In genomic region chr12:39440101-39440500, GRCh38 we compare ENCODE assay signal across 18 cellular contexts. TPM values are rescaled to one million over a fixed set of nuclear protein-coding genes. Genes with fewer than 3 reads are reported as not detected.
DNase-seq lines count a peak whose midpoint lies in the region; ATAC-seq and TF ChIP-seq lines count a peak whose summit lies in the region.
"Had no signal": no experiment of that assay in that cellular context is flagged by ENCODE, and none has a peak within 500 bp of the region (broad histone marks: within the 10 kb centered on the region; RNA-seq: fewer than 3 reads in every experiment).

No MANE protein-coding gene starts in this region.

- DNase-seq in mammary epithelial cell: no peak
- DNase-seq in breast epithelium (ENCODE audit: low spot score in 2 of 2): no peak
- no peak for DNase-seq in epithelial cell of proximal tubule (ENCODE audit: low read depth)
- DNase-seq in psoas muscle: no peak
- no peak for DNase-seq in cortex of kidney (lab: John Stamatoyannopoulos, UW)
- DNase-seq in SKM-1 (lab: John Stamatoyannopoulos, UW; ENCODE audit: unreplicated experiment): no peak
- no peak for DNase-seq in left lobe of liver (ENCODE audit: low spot score)
- DNase-seq: activated CD4-positive, alpha-beta T cell treated with anti-CD3 and anti-CD28 coated beads, Interleukin-2, amount 50 U/mL, for 48 hours; activated CD4-positive, CD25-positive, alpha-beta regulatory T cell; activated gamma-delta T cell; COR-L47; H7; NCI-H1417; NCI-H510A treated with DMSO at 0.1 percent for 48 hours; T1000 had no signal

- no peaks in the 10 kb centered on the region for H3K27me3 ChIP-seq in mammary epithelial cell (ENCODE audit: insufficient read depth, low read length)
- no peaks in the 10 kb centered on the region for H3K27me3 ChIP-seq in breast epithelium
- H3K27me3 ChIP-seq in OCI-LY1 (ENCODE audit: insufficient read depth, low read length): no peaks in the 10 kb centered on the region
- no peaks in the 10 kb centered on the region for H3K27me3 ChIP-seq in psoas muscle (ENCODE audit: insufficient read depth in 3 of 3, low read length in 2 of 3)

- no peaks in the 10 kb centered on the region for H3F3A ChIP-seq in OCI-LY1 (ENCODE audit: insufficient read depth, low read length)

- no peak for ATAC-seq in psoas muscle
- ATAC-seq in left lobe of liver: no peak
- ATAC-seq: sciatic nerve had no signal

- intact Hi-C loops in mammary epithelial cell (cut with micrococcal nuclease): loop anchor here (5.0 to 10.0 kb wide), 2 partner anchors 123 to 255 kb away; no protein-coding TSS in a partner anchor
- intact Hi-C loops in breast epithelium (cut with DNase I; ENCODE audit: low total_unique reads): no loop called here
- intact Hi-C loops in psoas muscle (cut with DNase I): no loop called here

- in situ Hi-C loops in mammary epithelial cell (cut with MboI; ENCODE audit: low sequenced_read_pairs in 2 of 2): no loop called here

- WGBS in mammary epithelial cell (ENCODE audit: low coverage, missing lambda C conversion rate): 100% methylated on average over 1 of the region's 1 CpG
- WGBS in psoas muscle, 3 donors: 94 to 100% (median 95%) methylated on average over 1 of the region's 1 CpG

- H3K79me2 ChIP-seq in mammary epithelial cell (ENCODE audit: insufficient read depth, low read length) (peaks cover 70% of the 10 kb centered on the region), OCI-LY1 (ENCODE audit: insufficient read depth, low read length) (peaks cover 53% of the 10 kb centered on the region)

- H3K9me3 ChIP-seq in mammary epithelial cell (replicated peaks; ENCODE audit: insufficient read depth, low read length) (no peaks in the 10 kb centered on the region), breast epithelium (no peaks in the 10 kb centered on the region), OCI-LY1 (ENCODE audit: low read length) (no peaks in the 10 kb centered on the region), psoas muscle (no peaks in the 10 kb centered on the region)

- H3K4me2 ChIP-seq in mammary epithelial cell (ENCODE audit: insufficient read depth, low read depth, low read length): peak overlapping the region; percentile 98
- H3K4me2 ChIP-seq in OCI-LY1 (ENCODE audit: low read length): peak overlapping the region; percentile 86

- H4K20me1 ChIP-seq in mammary epithelial cell (ENCODE audit: insufficient read depth, low read length) (no peaks in the 10 kb centered on the region), OCI-LY1 (ENCODE audit: insufficient read depth, low read length) (no peaks in the 10 kb centered on the region)

- H3K9ac ChIP-seq in mammary epithelial cell (ENCODE audit: insufficient read depth, low read length) (no peak overlapping the region), OCI-LY1 (ENCODE audit: low read length) (no peak overlapping the region)

- TF ChIP-seq CTCF in mammary epithelial cell (conservative IDR thresholded peaks at IDR 0.05 in 1 of 2, IDR thresholded peaks at IDR 0.05 in 1 of 2; ENCODE audit: extremely low read depth in 1 of 2, insufficient read depth in 1 of 2, low read depth in 1 of 2, low read length in 2 of 2): no peak
- no peak for TF ChIP-seq CTCF in breast epithelium (IDR thresholded peaks at IDR 0.05)
- TF ChIP-seq CTCF in OCI-LY1 (IDR thresholded peaks at IDR 0.05; ENCODE audit: low read length): no peak
- TF ChIP-seq CTCF in epithelial cell of proximal tubule (conservative IDR thresholded peaks at IDR 0.05; ENCODE audit: low read depth, low read length): no peak
- no peak for TF ChIP-seq CTCF in psoas muscle (IDR thresholded peaks at IDR 0.05)

- H3K4me1 ChIP-seq in mammary epithelial cell (ENCODE audit: insufficient read depth, low read length): peaks cover 19% of the 10 kb centered on the region
- no peaks in the 10 kb centered on the region for H3K4me1 ChIP-seq in breast epithelium
- H3K4me1 ChIP-seq in OCI-LY1 (ENCODE audit: insufficient read depth, low read length, severe bottlenecking): peaks cover 40% of the 10 kb centered on the region
- H3K4me1 ChIP-seq in psoas muscle: peaks cover 28% of the 10 kb centered on the region

- BruUV-seq in mammary epithelial cell (replicated peaks; lab: Mats Ljungman, UMichigan): no TSS peak

- no peak overlapping the region for H2AFZ ChIP-seq in mammary epithelial cell (ENCODE audit: low read depth, low read length)
- no peak overlapping the region for H2AFZ ChIP-seq in OCI-LY1 (ENCODE audit: low read length)

- no peak for TF ChIP-seq POLR2A in breast epithelium (IDR thresholded peaks at IDR 0.05)

- CTCF ChIA-PET in mammary epithelial cell (lab: Charles Lee; ENCODE audit: low non-redundant PET): no interaction called here

- H3K27ac ChIP-seq in mammary epithelial cell (ENCODE audit: insufficient read depth, low read depth, low read length): no peak overlapping the region
- H3K27ac ChIP-seq in breast epithelium: no peak overlapping the region
- no peak overlapping the region for H3K27ac ChIP-seq in OCI-LY1 (ENCODE audit: low read depth, low read length, poor library complexity, severe bottlenecking)
- peak overlapping the region; percentile 91 for H3K27ac ChIP-seq in psoas muscle

- H3K9me2 ChIP-seq in OCI-LY1 (ENCODE audit: low read depth, low read length): no peaks in the 10 kb centered on the region

- H3K4me3 ChIP-seq in mammary epithelial cell (replicated peaks in 1 of 3; ENCODE audit: insufficient read depth in 1 of 3, low read depth in 2 of 3, low read length in 3 of 3) (no peak overlapping the region), breast epithelium (no peak overlapping the region), OCI-LY1 (ENCODE audit: low read depth, low read length, poor library complexity, severe bottlenecking) (peak overlapping the region; percentile 76), epithelial cell of proximal tubule (ENCODE audit: low read depth, low read length) (peak overlapping the region; percentile 79), psoas muscle (peak overlapping the region; percentile 95)
- H3K4me3 ChIP-seq: lung had no signal

- no peaks in the 10 kb centered on the region for H3K36me3 ChIP-seq in mammary epithelial cell (ENCODE audit: insufficient read depth, low read length)
- H3K36me3 ChIP-seq in breast epithelium: no peaks in the 10 kb centered on the region
- H3K36me3 ChIP-seq in OCI-LY1 (ENCODE audit: insufficient read depth, low read length): no peaks in the 10 kb centered on the region
- no peaks in the 10 kb centered on the region for H3K36me3 ChIP-seq in psoas muscle (ENCODE audit: insufficient read depth in 1 of 2, low read depth in 1 of 2)

- dilution Hi-C loops in mammary epithelial cell (cut with HindIII; ENCODE audit: low sequenced_read_pairs): no loop called here

RNA-seq across cellular contexts. Expression of gene KIF21A, which starts 2.8 kb away (rescaled TPM):
- total RNA-seq in mammary epithelial cell (10 to 100 TPM; 43.0 to 45.3 TPM), breast epithelium (10 to 100 TPM; 10.2 to 23.7 (median 11.7) TPM), epithelial cell of proximal tubule (14.5 and 20.5 TPM in 2 replicates), psoas muscle (10 to 100 TPM; 23.1 to 33.6 (median 29.8) TPM), left lobe of liver (18.8 TPM)
- polyA plus RNA-seq in mammary epithelial cell (18.8 TPM), psoas muscle (10 to 100 TPM in 2 of 3 donors, 1 to 10 TPM in 1; 8.5 to 29.4 (median 15.7) TPM)
- 37.0 TPM for polyA minus RNA-seq in mammary epithelial cell

Comparison
In these comparisons a context has a peak if more than half of its experiments do, and no peak if none do; other contexts are left out.
1. H3K4me3 ChIP-seq: peak in OCI-LY1 (single experiment), epithelial cell of proximal tubule (single experiment) and psoas muscle (single experiment); none in mammary epithelial cell (0 of 3) and breast epithelium (0 of 3).